Comparison of ENCODE assay signal across 11 cellular contexts in genomic region chr16:30995927-30996323, GRCh38. TPM values are rescaled to one million over a fixed set of nuclear protein-coding genes. Genes with fewer than 3 reads are reported as not detected.
DNase-seq lines count a peak whose midpoint lies in the region; ATAC-seq, FAIRE-seq and TF ChIP-seq lines count a peak whose summit lies in the region.
"Had no signal": no experiment of that assay in that cellular context is flagged by ENCODE, and none has a peak within 500 bp of the region (broad histone marks: within the 10 kb centered on the region; RNA-seq: fewer than 3 reads in every experiment).

No MANE protein-coding gene starts in this region.

- H3K4me1 ChIP-seq in A549 = peaks cover 49% of the 10 kb centered on the region
- peaks cover 17% of the 10 kb centered on the region for H3K4me1 ChIP-seq in GM12878 (ENCODE audit: control insufficient read depth, insufficient read depth, low read length)
- peaks cover 28% of the 10 kb centered on the region for H3K4me1 ChIP-seq in mesenchymal stem cell (ENCODE audit: control insufficient read depth, insufficient read depth, low read depth, low read length)
- H3K4me1 ChIP-seq in thyroid gland = peaks cover 10 to 15% of the 10 kb centered on the region in 2 donors
- peaks cover 15 to 21% of the 10 kb centered on the region in 2 donors for H3K4me1 ChIP-seq in adrenal gland (replicated peaks in 1 of 2)

- H3K14ac ChIP-seq in mesenchymal stem cell (ENCODE audit: low read length in 2 of 2) = no peak overlapping the region

- peak in 1 of 2 experiments; percentile 1; a peak in 2 of 6 replicates for ATAC-seq in A549
- ATAC-seq in GM12878 = peak; percentile 16; the same call in 2 of the 3 replicates
- ATAC-seq in HG03039 (IDR thresholded peaks at IDR 0.05; ENCODE audit: unreplicated experiment) = no peak

- H3K36me3 ChIP-seq in GM12878 (ENCODE audit: control insufficient read depth in 2 of 2, insufficient read depth in 2 of 2, low read length in 1 of 2) = no peaks in the 10 kb centered on the region
- peaks cover 9 to 27% of the 10 kb centered on the region in 2 experiments for H3K36me3 ChIP-seq in mesenchymal stem cell (ENCODE audit: control insufficient read depth in 1 of 2, insufficient read depth in 2 of 2, low read depth in 1 of 2, low read length in 2 of 2)
- H3K36me3 ChIP-seq in thyroid gland = no peaks in the 10 kb centered on the region
- no peaks in the 10 kb centered on the region for H3K36me3 ChIP-seq in adrenal gland (replicated peaks in 1 of 2)

- no peaks in the 10 kb centered on the region for H3K27me3 ChIP-seq in GM12878 (replicated peaks in 1 of 2; ENCODE audit: control insufficient read depth in 2 of 2, insufficient read depth in 2 of 2, low read length in 1 of 2)
- H3K27me3 ChIP-seq in mesenchymal stem cell (ENCODE audit: control insufficient read depth in 1 of 2, insufficient read depth in 1 of 2, low read length in 2 of 2) = no peaks in the 10 kb centered on the region
- H3K27me3 ChIP-seq in thyroid gland = peaks cover 4% of the 10 kb centered on the region
- H3K27me3 ChIP-seq in adrenal gland = no peaks in the 10 kb centered on the region

- no peak overlapping the region for H3K4ac ChIP-seq in mesenchymal stem cell (ENCODE audit: low read depth in 1 of 2, low read length in 2 of 2)

- H3K18ac ChIP-seq in mesenchymal stem cell (ENCODE audit: low read depth in 1 of 2, low read length in 2 of 2) = no peak overlapping the region

- no peak overlapping the region for H3K23ac ChIP-seq in mesenchymal stem cell (ENCODE audit: low read length in 2 of 2)

- no peaks in the 10 kb centered on the region; the same call in 1 of the 2 replicates for H3K79me2 ChIP-seq in GM12878 (ENCODE audit: control insufficient read depth, insufficient read depth, low read length)

- no peaks in the 10 kb centered on the region for H4K20me1 ChIP-seq in GM12878 (ENCODE audit: control insufficient read depth, insufficient read depth)

- H3K27ac ChIP-seq in A549 = peak overlapping the region; percentile 97 to 100
- peak overlapping the region; percentile 82 for H3K27ac ChIP-seq in GM12878 (ENCODE audit: control insufficient read depth, insufficient read depth)
- H3K27ac ChIP-seq in mesenchymal stem cell (ENCODE audit: low read length, poor library complexity, severe bottlenecking) = no peak overlapping the region
- H3K27ac ChIP-seq in thyroid gland = no peak overlapping the region
- no peak overlapping the region for H3K27ac ChIP-seq in adrenal gland

- H4K91ac ChIP-seq in mesenchymal stem cell (ENCODE audit: low read length) = no peak overlapping the region

- no TSS peak for BruUV-seq in GM12878 (replicated peaks; lab: Mats Ljungman, UMichigan)

- TF ChIP-seq EP300 in A549 (IDR thresholded peaks at IDR 0.05) (no peak), GM12878 (IDR thresholded peaks at IDR 0.05; ENCODE audit: borderline replicate concordance in 1 of 2, control insufficient read depth in 1 of 2, low read depth in 2 of 2, low read length in 2 of 2) (no peak)

- H2BK5ac ChIP-seq in mesenchymal stem cell (ENCODE audit: low read depth, low read length, poor library complexity, severe bottlenecking) = no peak overlapping the region

- H4K8ac ChIP-seq in mesenchymal stem cell (ENCODE audit: low read length) = no peak overlapping the region

- TF ChIP-seq POLR2A in A549 (IDR thresholded peaks at IDR 0.05; ENCODE audit: low read length) = no peak
- no peak for TF ChIP-seq POLR2A in GM12878 (IDR thresholded peaks at IDR 0.05; ENCODE audit: low read depth, low read length)
- TF ChIP-seq POLR2A in thyroid gland (IDR thresholded peaks at IDR 0.05) = no peak
- TF ChIP-seq POLR2A in adrenal gland (IDR thresholded peaks at IDR 0.05) = no peak

- H3K27ac Mint-ChIP-seq in HFFc6 = peak overlapping the region; percentile 96

- DNase-seq in A549 (ENCODE audit: low read depth in 1 of 2, low spot score in 1 of 2) (no peak), HFFc6 (no peak), GM12878 (ENCODE audit: low read depth, low spot score) (no peak), mesenchymal stem cell (no peak), thyroid gland (no peak), adrenal gland (no peak), D721Med (ENCODE audit: insufficient read length, low spot score) (no peak)
- DNase-seq: activated CD4-positive, alpha-beta T cell treated with anti-CD3 and anti-CD28 coated beads, Interleukin-2, amount 50 U/mL, for 48 hours; islet precursor cell; NCI-H1436 had no signal

- H3K4me2 ChIP-seq in A549 = peak overlapping the region; percentile 92
- H3K4me2 ChIP-seq in GM12878 (ENCODE audit: control insufficient read depth, insufficient read depth) = peak overlapping the region; percentile 85
- H3K4me2 ChIP-seq in mesenchymal stem cell (ENCODE audit: low read length, poor library complexity, severe bottlenecking) = no peak overlapping the region

- FAIRE-seq in A549 (lab: Jason Lieb, UNC) (no peak), GM12878 (lab: Jason Lieb, UNC) (no peak), D721Med (lab: Jason Lieb, UNC) (no peak)

- peak overlapping the region; percentile 92 for H3K4me3 Mint-ChIP-seq in HFFc6

- H3K27me3 Mint-ChIP-seq in HFFc6 (ENCODE audit: insufficient read depth) = no peaks in the 10 kb centered on the region; the same call in 1 of the 2 replicates

- in situ Hi-C loops in GM12878 (cut with MboI) = loop anchor here (25.0 kb wide), 1 partner anchor 441 kb away; the partner anchor contains the start of genes COX6A2 and ZNF843

- 40% methylated on average over 11 of the region's 11 CpGs for WGBS in A549 (ENCODE audit: missing lambda C conversion rate)
- 0% methylated on average over 11 of the region's 11 CpGs for WGBS in GM12878 (ENCODE audit: insufficient coverage, insufficient replicate concordance, low lambda C conversion rate, missing lambda C conversion rate)
- WGBS in mesenchymal stem cell = 86% methylated on average over 9 of the region's 11 CpGs
- 80 to 81% methylated on average over 11 of the region's 11 CpGs for WGBS in thyroid gland, 2 donors
- WGBS in adrenal gland, 4 donors = 87 to 90% (median 89%) methylated on average over 11 of the region's 11 CpGs

- peaks cover 48% of the 10 kb centered on the region for H3K4me1 Mint-ChIP-seq in HFFc6 (ENCODE audit: low read depth)

- peak overlapping the region; percentile 26 for H2AK5ac ChIP-seq in mesenchymal stem cell (ENCODE audit: low read length, severe bottlenecking)

- TF ChIP-seq CTCF in A549 (IDR thresholded peaks at IDR 0.05) (no peak), HFFc6 (IDR thresholded peaks at IDR 0.05) (no peak), GM12878 (IDR thresholded peaks at IDR 0.05 in 2 of 3, conservative IDR thresholded peaks at IDR 0.05 in 1 of 3; ENCODE audit: control insufficient read depth in 2 of 3, extremely low read depth in 1 of 3, insufficient read depth in 1 of 3, low read depth in 3 of 3, low read length in 3 of 3) (no peak), thyroid gland (IDR thresholded peaks at IDR 0.05) (no peak), adrenal gland (IDR thresholded peaks at IDR 0.05) (no peak), D721Med (IDR thresholded peaks at IDR 0.05; ENCODE audit: insufficient read depth, missing control alignments) (no peak)

- CTCF ChIA-PET in A549 (lab: Yijun Ruan, JAX) (interaction anchor here (0.9 to 1.6 kb wide), 3 partner anchors 9 to 873 kb away, joined by 3 to 13 read pairs (median 3); partner anchors contain the start of gene HSD3B7), GM12878 (lab: Yijun Ruan, JAX) (interaction anchor here (0.9 to 4.3 kb wide), 5 partner anchors 11 to 146 kb away, joined by 3 to 16 read pairs (median 4); partner anchors contain the start of genes HSD3B7 and STX4)

- intact Hi-C loops in GM12878 (cut with micrococcal nuclease; ENCODE audit: unreplicated experiment) = loop anchor here (5.0 to 10.0 kb wide), 3 partner anchors 79 to 186 kb away; partner anchors contain the start of genes FUS, ZNF646 and ZNF668
- intact Hi-C loops in thyroid gland (cut with DNase I) = no loop called here
- intact Hi-C loops in adrenal gland (cut with DNase I) = no loop called here

- SMC1A ChIA-PET in GM12878 (lab: Charles Lee; ENCODE audit: uncharacterized antibody, unreplicated experiment) = interaction anchor here (0.9 to 1.0 kb wide), 2 partner anchors 11 to 184 kb away, joined by 3 read pairs; partner anchors contain the start of genes FUS and HSD3B7

- H3K36me3 Mint-ChIP-seq in HFFc6 (ENCODE audit: low read depth) = peaks cover 8% of the 10 kb centered on the region; the same call in 1 of the 2 replicates

- H2AFZ ChIP-seq in GM12878 (ENCODE audit: control insufficient read depth, low read depth, low read length) (peak overlapping the region; percentile 89), mesenchymal stem cell (ENCODE audit: low read depth, low read length) (no peak overlapping the region)

- H2BK12ac ChIP-seq in mesenchymal stem cell (ENCODE audit: low read length in 2 of 2) = no peak overlapping the region

- H2BK15ac ChIP-seq in mesenchymal stem cell (ENCODE audit: low read depth, poor library complexity, severe bottlenecking) = no peak overlapping the region

- no peaks in the 10 kb centered on the region for H3K79me1 ChIP-seq in mesenchymal stem cell (replicated peaks; ENCODE audit: low read length, poor library complexity, severe bottlenecking)

- TF ChIP-seq RAD21 in A549 (conservative IDR thresholded peaks at IDR 0.05 in 1 of 2, IDR thresholded peaks at IDR 0.05 in 1 of 2) (no peak), GM12878 (IDR thresholded peaks at IDR 0.05; ENCODE audit: insufficient read depth, low read depth, low read length) (no peak)

- RAD21 ChIA-PET in GM12878 (lab: Charles Lee; ENCODE audit: unreplicated experiment) = interaction anchor here (1.0 to 1.7 kb wide), 6 partner anchors 8 to 121 kb away, joined by 3 to 11 read pairs (median 4); partner anchors contain the start of genes KAT8, VKORC1, ZNF646 and ZNF668

- POLR2A ChIA-PET in A549 (lab: Yijun Ruan, JAX) (interaction anchor here (1.1 to 1.9 kb wide), 6 partner anchors 14 to 463 kb away, joined by 3 to 14 read pairs (median 7); partner anchors contain the start of genes ARMC5, FUS, ZNF646 and ZNF668), GM12878 (lab: Charles Lee) (interaction anchor here (0.5 to 3.0 kb wide), 6 partner anchors 35 to 232 kb away, joined by 3 to 21 read pairs (median 5); partner anchors contain the start of genes KAT8, ZNF646 and ZNF668)

- H3K9ac ChIP-seq in GM12878 (ENCODE audit: control insufficient read depth, insufficient read depth, low read length) (peak overlapping the region; percentile 78), mesenchymal stem cell (ENCODE audit: low read length) (peak overlapping the region; percentile 86)

- H3K9me3 ChIP-seq in A549 = no peaks in the 10 kb centered on the region
- no peaks in the 10 kb centered on the region for H3K9me3 ChIP-seq in GM12878 (replicated peaks; ENCODE audit: control insufficient read depth, insufficient read depth, low read length)
- no peaks in the 10 kb centered on the region for H3K9me3 ChIP-seq in mesenchymal stem cell (ENCODE audit: control insufficient read depth, low read length)
- H3K9me3 ChIP-seq in thyroid gland = no peaks in the 10 kb centered on the region
- H3K9me3 ChIP-seq in adrenal gland (replicated peaks in 1 of 3) = no peaks in the 10 kb centered on the region

- H2BK120ac ChIP-seq in mesenchymal stem cell (ENCODE audit: low read depth, low read length) = no peak overlapping the region

- H3K9me3 Mint-ChIP-seq in HFFc6 = no peaks in the 10 kb centered on the region

- H3K4me3 ChIP-seq in A549 = peak overlapping the region; percentile 61
- peak overlapping the region; percentile 97 for H3K4me3 ChIP-seq in GM12878
- peak overlapping the region in 1 of 2 experiments; percentile 78 for H3K4me3 ChIP-seq in mesenchymal stem cell (ENCODE audit: insufficient read depth in 1 of 2, low read depth in 1 of 2, low read length in 2 of 2)
- H3K4me3 ChIP-seq in thyroid gland (replicated peaks in 1 of 3) = no peak overlapping the region
- H3K4me3 ChIP-seq in adrenal gland = no peak overlapping the region

RNA-seq across cellular contexts. Expression of gene HSD3B7, which starts 10.9 kb away (rescaled TPM):
- polyA plus RNA-seq in A549 (2011; rRNA removed) (10.5 and 15.2 TPM in 2 replicates), A549 (2017; fragmentation: RNase III; extraction: RNeasy Plus Mini Kit Qiagen cat#74134 plus additional on column Dnase treatment) (17.3 to 20.1 TPM (median 19.7 TPM) in 3 replicates), GM12878 (2011; rRNA removed) (0.27 and 0.65 TPM in 2 replicates), GM12878 (2014; fragmentation: Illumina TruSeq; extraction: Trizol) (0.17 and 0.48 TPM in 2 replicates), GM12878 (2014; fragmentation: Nextera tagmentation; extraction: Ambion mirVana) (under 1 TPM; 0.18 to 0.40 TPM), GM12878 (2014; rRNA removed) (1.5 and 1.8 TPM in 2 replicates), GM12878 (2016; fragmentation: Nextera tagmentation; extraction: Ambion mirVana) (under 1 TPM in 1 of 2 experiments, not detected in 1; 0.46 TPM), adrenal gland (10 to 100 TPM; 11.1 to 46.3 (median 24.3) TPM)
- polyA plus RNA-seq in A549 (2012; cell fraction: cytosol; rRNA removed) = 11.1 and 16.1 TPM in 2 replicates
- 24.6 and 27.6 TPM in 2 replicates for polyA plus RNA-seq in A549 (2012; cell fraction: nucleus; rRNA removed)
- polyA minus RNA-seq in A549 (2011; rRNA and poly(A)+ RNA removed) = 11.4 and 13.6 TPM in 2 replicates
- 10 to 100 TPM; 15.1 to 24.6 (median 18.6) TPM for total RNA-seq in HFFc6 (2021; fragmentation: NEBNext Ultra II Directional; extraction: Animal tissue kit (Norgen Biotek cat#: 25700))
- 1.9 and 2.2 TPM in 2 replicates for total RNA-seq in GM12878 (2013; cell fraction: nucleolus; rRNA removed)
- total RNA-seq in GM12878 (2014; rRNA removed) (1.0 and 1.3 TPM in 2 replicates), GM12878 (2014; rRNA removed; fragmentation: Illumina TruSeq; extraction: Trizol) (0.18 and 0.32 TPM in 2 replicates), GM12878 (2021) (1.1 and 1.3 TPM in 2 replicates), thyroid gland (10 to 100 TPM in 2 of 4 donors, 1 to 10 TPM in 2; 4.0 to 13.8 (median 10.9) TPM), adrenal gland (10 to 100 TPM; 26.1 to 78.8 (median 39.2) TPM)
- polyA plus RNA-seq in GM12878 (2011; ENCODE audit: low read depth) = 0.16 TPM
- polyA plus RNA-seq in GM12878 (2011; cell fraction: cytosol; rRNA removed) = 1.3 and 1.9 TPM in 2 replicates
- polyA plus RNA-seq in GM12878 (2011; cell fraction: nucleus; rRNA removed) = 4.5 and 6.1 TPM in 2 replicates
- polyA plus RNA-seq in GM12878 (2012) = 0.37 and 0.42 TPM in 2 replicates
- polyA minus RNA-seq in GM12878 (2011; rRNA and poly(A)+ RNA removed) = 0.46 TPM in 1 of 2 replicates, not detected in the other
- not detected in 2 replicates for polyA minus RNA-seq in GM12878 (2011; cell fraction: cytosol; rRNA and poly(A)+ RNA removed)
- polyA minus RNA-seq in GM12878 (2011; cell fraction: nucleus; rRNA and poly(A)+ RNA removed) = 0.60 and 1.4 TPM in 2 replicates
- polyA plus RNA-seq in mesenchymal stem cell (2013, experiment 1 of 2) = 9.2 TPM
- 9.4 TPM for polyA plus RNA-seq in mesenchymal stem cell (2013, experiment 2 of 2)

RNA-seq across cellular contexts. Expression of gene STX1B, which starts 14.5 kb away (rescaled TPM):
- polyA plus RNA-seq in A549 (2011; rRNA removed) (2.6 and 2.7 TPM in 2 replicates), A549 (2017; fragmentation: RNase III; extraction: RNeasy Plus Mini Kit Qiagen cat#74134 plus additional on column Dnase treatment) (2.4 to 4.4 TPM (median 2.8 TPM) in 3 replicates), GM12878 (2011; rRNA removed) (1.7 and 2.0 TPM in 2 replicates), GM12878 (2014; fragmentation: Illumina TruSeq; extraction: Trizol) (1.5 and 3.3 TPM in 2 replicates), GM12878 (2014; fragmentation: Nextera tagmentation; extraction: Ambion mirVana) (under 1 TPM; 0.22 to 0.66 TPM), GM12878 (2014; rRNA removed) (2.5 and 3.1 TPM in 2 replicates), GM12878 (2016; fragmentation: Nextera tagmentation; extraction: Ambion mirVana) (under 1 TPM; 0.29 to 0.71 TPM), adrenal gland (1 to 10 TPM in 2 of 3 donors, under 1 TPM in 1; 0.71 to 5.3 (median 1.2) TPM)
- polyA plus RNA-seq in A549 (2012; cell fraction: cytosol; rRNA removed) = 2.4 and 2.5 TPM in 2 replicates
- 14.1 and 14.8 TPM in 2 replicates for polyA plus RNA-seq in A549 (2012; cell fraction: nucleus; rRNA removed)
- polyA minus RNA-seq in A549 (2011; rRNA and poly(A)+ RNA removed) = 7.2 and 9.9 TPM in 2 replicates
- total RNA-seq in HFFc6 (2021; fragmentation: NEBNext Ultra II Directional; extraction: Animal tissue kit (Norgen Biotek cat#: 25700)) = 1 to 10 TPM; 6.7 to 9.9 (median 7.1) TPM
- 11.5 and 14.2 TPM in 2 replicates for total RNA-seq in GM12878 (2013; cell fraction: nucleolus; rRNA removed)
- total RNA-seq in GM12878 (2014; rRNA removed) (0.56 and 1.9 TPM in 2 replicates), GM12878 (2014; rRNA removed; fragmentation: Illumina TruSeq; extraction: Trizol) (1.5 and 2.3 TPM in 2 replicates), GM12878 (2021) (2.2 and 2.4 TPM in 2 replicates), thyroid gland (under 1 TPM in 2 of 4 donors, not detected in 2; 0.34 to 0.40 TPM), adrenal gland (1 to 10 TPM in 5 of 8 donors, under 1 TPM in 1, not detected in 2; 0.57 to 2.5 (median 2.0) TPM)
- 1.0 TPM for polyA plus RNA-seq in GM12878 (2011; ENCODE audit: low read depth)
- 2.7 and 2.8 TPM in 2 replicates for polyA plus RNA-seq in GM12878 (2011; cell fraction: cytosol; rRNA removed)
- polyA plus RNA-seq in GM12878 (2011; cell fraction: nucleus; rRNA removed) = 14.4 and 15.4 TPM in 2 replicates
- polyA plus RNA-seq in GM12878 (2012) = 2.4 and 2.8 TPM in 2 replicates
- polyA minus RNA-seq in GM12878 (2011; rRNA and poly(A)+ RNA removed) = 6.7 and 9.7 TPM in 2 replicates
- polyA minus RNA-seq in GM12878 (2011; cell fraction: cytosol; rRNA and poly(A)+ RNA removed) = 0.94 and 4.3 TPM in 2 replicates
- 7.4 and 10.0 TPM in 2 replicates for polyA minus RNA-seq in GM12878 (2011; cell fraction: nucleus; rRNA and poly(A)+ RNA removed)
- 0.47 TPM for polyA plus RNA-seq in mesenchymal stem cell (2013, experiment 1 of 2)
- polyA plus RNA-seq in mesenchymal stem cell (2013, experiment 2 of 2) = 0.37 TPM

RNA-seq across cellular contexts. Expression of gene STX4, which starts 37.4 kb away (rescaled TPM):
- polyA plus RNA-seq in A549 (2011; rRNA removed) (37.0 and 39.7 TPM in 2 replicates), A549 (2017; fragmentation: RNase III; extraction: RNeasy Plus Mini Kit Qiagen cat#74134 plus additional on column Dnase treatment) (67.9 to 79.5 TPM (median 73.9 TPM) in 3 replicates), GM12878 (2011; rRNA removed) (22.2 and 36.0 TPM in 2 replicates), GM12878 (2014; fragmentation: Illumina TruSeq; extraction: Trizol) (16.2 and 22.0 TPM in 2 replicates), GM12878 (2014; fragmentation: Nextera tagmentation; extraction: Ambion mirVana) (1 to 10 TPM; 3.3 to 8.5 TPM), GM12878 (2014; rRNA removed) (31.8 and 33.3 TPM in 2 replicates), GM12878 (2016; fragmentation: Nextera tagmentation; extraction: Ambion mirVana) (10 to 100 TPM; 23.2 to 25.1 TPM), adrenal gland (100 to 1,000 TPM in 2 of 3 donors, 10 to 100 TPM in 1; 48.4 to 225 (median 152) TPM)
- 63.0 and 72.1 TPM in 2 replicates for polyA plus RNA-seq in A549 (2012; cell fraction: cytosol; rRNA removed)
- 118 and 119 TPM in 2 replicates for polyA plus RNA-seq in A549 (2012; cell fraction: nucleus; rRNA removed)
- polyA minus RNA-seq in A549 (2011; rRNA and poly(A)+ RNA removed) = 33.6 and 34.8 TPM in 2 replicates
- total RNA-seq in HFFc6 (2021; fragmentation: NEBNext Ultra II Directional; extraction: Animal tissue kit (Norgen Biotek cat#: 25700)) = 10 to 100 TPM; 56.3 to 71.2 (median 64.2) TPM
- 28.6 and 35.6 TPM in 2 replicates for total RNA-seq in GM12878 (2013; cell fraction: nucleolus; rRNA removed)
- total RNA-seq in GM12878 (2014; rRNA removed) (13.8 and 14.0 TPM in 2 replicates), GM12878 (2014; rRNA removed; fragmentation: Illumina TruSeq; extraction: Trizol) (14.9 and 16.3 TPM in 2 replicates), GM12878 (2021) (37.6 and 41.9 TPM in 2 replicates), thyroid gland (10 to 100 TPM; 26.8 to 47.6 (median 39.9) TPM), adrenal gland (10 to 100 TPM; 25.0 to 99.5 (median 51.0) TPM)
- polyA plus RNA-seq in GM12878 (2011; ENCODE audit: low read depth) = 35.0 TPM
- 34.1 and 41.6 TPM in 2 replicates for polyA plus RNA-seq in GM12878 (2011; cell fraction: cytosol; rRNA removed)
- 105 and 107 TPM in 2 replicates for polyA plus RNA-seq in GM12878 (2011; cell fraction: nucleus; rRNA removed)
- polyA plus RNA-seq in GM12878 (2012) = 54.5 and 57.3 TPM in 2 replicates
- polyA minus RNA-seq in GM12878 (2011; rRNA and poly(A)+ RNA removed) = 30.6 and 33.3 TPM in 2 replicates
- polyA minus RNA-seq in GM12878 (2011; cell fraction: cytosol; rRNA and poly(A)+ RNA removed) = 11.4 and 13.0 TPM in 2 replicates
- polyA minus RNA-seq in GM12878 (2011; cell fraction: nucleus; rRNA and poly(A)+ RNA removed) = 10.6 and 22.5 TPM in 2 replicates
- polyA plus RNA-seq in mesenchymal stem cell (2013, experiment 1 of 2) = 80.0 TPM
- 81.0 TPM for polyA plus RNA-seq in mesenchymal stem cell (2013, experiment 2 of 2)

RNA-seq across cellular contexts. Expression of gene SETD1A, which starts 38.4 kb away (rescaled TPM):
- polyA plus RNA-seq in A549 (2011; rRNA removed) = 2.0 and 3.8 TPM in 2 replicates
- polyA plus RNA-seq in A549 (2012; cell fraction: cytosol; rRNA removed) = 8.7 and 11.2 TPM in 2 replicates
- 30.5 and 31.9 TPM in 2 replicates for polyA plus RNA-seq in A549 (2012; cell fraction: nucleus; rRNA removed)
- polyA plus RNA-seq in A549 (2017; fragmentation: RNase III; extraction: RNeasy Plus Mini Kit Qiagen cat#74134 plus additional on column Dnase treatment) = 15.7 to 22.6 TPM (median 21.2 TPM) in 3 replicates
- polyA minus RNA-seq in A549 (2011; rRNA and poly(A)+ RNA removed) = 3.9 and 7.0 TPM in 2 replicates
- total RNA-seq in HFFc6 (2021; fragmentation: NEBNext Ultra II Directional; extraction: Animal tissue kit (Norgen Biotek cat#: 25700)) = 10 to 100 TPM; 13.4 to 15.8 (median 14.4) TPM
- total RNA-seq in GM12878 (2013; cell fraction: nucleolus; rRNA removed) = 9.8 and 13.3 TPM in 2 replicates
- total RNA-seq in GM12878 (2014; rRNA removed) = 1.7 and 3.6 TPM in 2 replicates
- 2.0 and 2.1 TPM in 2 replicates for total RNA-seq in GM12878 (2014; rRNA removed; fragmentation: Illumina TruSeq; extraction: Trizol)
- 20.6 and 25.9 TPM in 2 replicates for total RNA-seq in GM12878 (2021)
- polyA plus RNA-seq in GM12878 (2011; ENCODE audit: low read depth) = 7.8 TPM
- polyA plus RNA-seq in GM12878 (2011; rRNA removed) = 0.37 and 1.5 TPM in 2 replicates
- 1.5 and 1.6 TPM in 2 replicates for polyA plus RNA-seq in GM12878 (2011; cell fraction: cytosol; rRNA removed)
- polyA plus RNA-seq in GM12878 (2011; cell fraction: nucleus; rRNA removed) = 9.6 and 18.4 TPM in 2 replicates
- 9.9 and 23.0 TPM in 2 replicates for polyA plus RNA-seq in GM12878 (2012)
- polyA plus RNA-seq in GM12878 (2014; fragmentation: Illumina TruSeq; extraction: Trizol) = 8.9 and 11.4 TPM in 2 replicates
- under 1 TPM; 0.02 to 0.18 TPM for polyA plus RNA-seq in GM12878 (2014; fragmentation: Nextera tagmentation; extraction: Ambion mirVana)
- polyA plus RNA-seq in GM12878 (2014; rRNA removed) = 10.6 and 15.2 TPM in 2 replicates
- polyA plus RNA-seq in GM12878 (2016; fragmentation: Nextera tagmentation; extraction: Ambion mirVana) = 1 to 10 TPM; 6.1 to 7.4 TPM
- 1.6 and 2.2 TPM in 2 replicates for polyA minus RNA-seq in GM12878 (2011; rRNA and poly(A)+ RNA removed)
- 4.3 and 11.0 TPM in 2 replicates for polyA minus RNA-seq in GM12878 (2011; cell fraction: cytosol; rRNA and poly(A)+ RNA removed)
- polyA minus RNA-seq in GM12878 (2011; cell fraction: nucleus; rRNA and poly(A)+ RNA removed) = 3.6 and 8.7 TPM in 2 replicates
- polyA plus RNA-seq in mesenchymal stem cell (2013, experiment 1 of 2) = 11.7 TPM
- 10.9 TPM for polyA plus RNA-seq in mesenchymal stem cell (2013, experiment 2 of 2)
- total RNA-seq in thyroid gland = 10 to 100 TPM in 2 of 4 donors, 1 to 10 TPM in 2; 7.7 to 11.4 (median 9.2) TPM
- 10 to 100 TPM in 6 of 8 donors, 1 to 10 TPM in 2; 6.0 to 23.0 (median 12.8) TPM for total RNA-seq in adrenal gland
- 10 to 100 TPM in 2 of 3 donors, 1 to 10 TPM in 1; 8.7 to 40.1 (median 19.1) TPM for polyA plus RNA-seq in adrenal gland

RNA-seq across cellular contexts. Expression of gene ORAI3, which starts 47.1 kb away (rescaled TPM):
- 14.1 and 17.3 TPM in 2 replicates for polyA plus RNA-seq in A549 (2011; rRNA removed)
- 5.9 and 10.3 TPM in 2 replicates for polyA plus RNA-seq in A549 (2012; cell fraction: cytosol; rRNA removed)
- polyA plus RNA-seq in A549 (2012; cell fraction: nucleus; rRNA removed) = 10.8 and 11.6 TPM in 2 replicates
- polyA plus RNA-seq in A549 (2017; fragmentation: RNase III; extraction: RNeasy Plus Mini Kit Qiagen cat#74134 plus additional on column Dnase treatment) = 7.1 to 11.8 TPM (median 10.5 TPM) in 3 replicates
- polyA minus RNA-seq in A549 (2011; rRNA and poly(A)+ RNA removed) = 11.0 and 13.8 TPM in 2 replicates
- 10 to 100 TPM; 15.2 to 26.2 (median 18.4) TPM for total RNA-seq in HFFc6 (2021; fragmentation: NEBNext Ultra II Directional; extraction: Animal tissue kit (Norgen Biotek cat#: 25700))
- total RNA-seq in GM12878 (2013; cell fraction: nucleolus; rRNA removed) = 14.8 and 15.5 TPM in 2 replicates
- 19.5 and 22.4 TPM in 2 replicates for total RNA-seq in GM12878 (2014; rRNA removed)
- 7.0 and 7.2 TPM in 2 replicates for total RNA-seq in GM12878 (2014; rRNA removed; fragmentation: Illumina TruSeq; extraction: Trizol)
- total RNA-seq in GM12878 (2021) = 17.3 TPM in 2 replicates
- 9.1 TPM for polyA plus RNA-seq in GM12878 (2011; ENCODE audit: low read depth)
- polyA plus RNA-seq in GM12878 (2011; rRNA removed) = 8.3 and 15.2 TPM in 2 replicates
- 23.5 and 26.1 TPM in 2 replicates for polyA plus RNA-seq in GM12878 (2011; cell fraction: cytosol; rRNA removed)
- 12.2 and 17.5 TPM in 2 replicates for polyA plus RNA-seq in GM12878 (2011; cell fraction: nucleus; rRNA removed)
- 19.4 and 25.7 TPM in 2 replicates for polyA plus RNA-seq in GM12878 (2012)
- 5.6 and 8.6 TPM in 2 replicates for polyA plus RNA-seq in GM12878 (2014; fragmentation: Illumina TruSeq; extraction: Trizol)
- polyA plus RNA-seq in GM12878 (2014; fragmentation: Nextera tagmentation; extraction: Ambion mirVana) = 1 to 10 TPM; 3.4 to 8.5 TPM
- 18.6 and 19.7 TPM in 2 replicates for polyA plus RNA-seq in GM12878 (2014; rRNA removed)
- 10 to 100 TPM; 21.3 to 21.9 TPM for polyA plus RNA-seq in GM12878 (2016; fragmentation: Nextera tagmentation; extraction: Ambion mirVana)
- 16.2 and 26.9 TPM in 2 replicates for polyA minus RNA-seq in GM12878 (2011; rRNA and poly(A)+ RNA removed)
- polyA minus RNA-seq in GM12878 (2011; cell fraction: cytosol; rRNA and poly(A)+ RNA removed) = 6.3 and 9.1 TPM in 2 replicates
- polyA minus RNA-seq in GM12878 (2011; cell fraction: nucleus; rRNA and poly(A)+ RNA removed) = 8.0 and 8.9 TPM in 2 replicates
- 63.4 TPM for polyA plus RNA-seq in mesenchymal stem cell (2013, experiment 1 of 2)
- 64.8 TPM for polyA plus RNA-seq in mesenchymal stem cell (2013, experiment 2 of 2)
- total RNA-seq in thyroid gland = 10 to 100 TPM; 32.9 to 49.5 (median 40.2) TPM
- total RNA-seq in adrenal gland = 100 to 1,000 TPM in 1 of 8 donors, 10 to 100 TPM in 7; 25.6 to 101 (median 88.5) TPM
- 10 to 100 TPM; 19.5 to 60.5 (median 45.8) TPM for polyA plus RNA-seq in adrenal gland

Comparison
In these comparisons a context has a peak if more than half of its experiments do, and no peak if none do; other contexts are left out.
1. H3K27ac ChIP-seq: peak in A549 (2 of 2) and GM12878 (single experiment); none in mesenchymal stem cell (single experiment), thyroid gland (0 of 3) and adrenal gland (0 of 5).
2. H3K4me3 ChIP-seq: peak in A549 (single experiment) and GM12878 (single experiment); none in thyroid gland (0 of 3) and adrenal gland (0 of 4).